Comparison of ENCODE assay signal across 25 cellular contexts in the genomic region with DNA sequence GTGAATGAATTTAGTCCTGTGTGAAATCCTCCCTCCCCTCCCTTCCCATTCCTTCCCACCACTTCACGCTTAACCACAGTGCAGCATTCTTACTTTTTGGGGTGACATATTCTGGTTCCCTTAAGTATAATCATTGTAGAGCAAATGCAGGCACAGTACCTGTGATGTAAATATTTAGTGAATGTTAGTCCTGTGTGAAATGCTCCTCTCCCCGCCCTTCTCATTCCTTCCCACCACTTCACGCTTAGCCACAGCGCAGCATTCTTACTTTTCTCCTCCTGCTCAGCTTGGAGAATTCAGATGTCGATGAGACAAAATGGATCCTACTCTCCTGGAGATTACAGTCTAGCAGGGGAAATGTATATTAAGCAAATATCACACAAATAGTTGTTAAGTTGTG.
"Had no signal": no experiment of that assay in that cellular context is flagged by ENCODE, and none has a peak within 500 bp of the region (broad histone marks: within the 10 kb centered on the region; RNA-seq: fewer than 3 reads in every experiment).

No MANE protein-coding gene starts in this region.

- DNase-seq: activated CD4-positive, alpha-beta memory T cell treated with anti-CD3 and anti-CD28 coated beads, Interleukin-2, amount 10 ng/mL, durations not matched to agents 7 days and 5 days; activated CD4-positive, alpha-beta T cell treated with anti-CD3 and anti-CD28 coated beads for 1 hour; activated CD4-positive, alpha-beta T cell treated with anti-CD3 and anti-CD28 coated beads for 4 hours; activated CD4-positive, alpha-beta T cell treated with anti-CD3 and anti-CD28 coated beads, Interleukin-2, amount 10 ng/mL, durations not matched to agents 7 days and 5 days; activated CD4-positive, alpha-beta T cell treated with anti-CD3 and anti-CD28 coated beads, Interleukin-2, amount 50 U/mL, for 4 hours; activated CD8-positive, alpha-beta memory T cell treated with anti-CD3 and anti-CD28 coated beads, Interleukin-2, amount 50 U/mL, for 48 hours; activated gamma-delta T cell; activated naive CD4-positive, alpha-beta T cell; activated naive CD4-positive, alpha-beta T cell treated with anti-CD3 and anti-CD28 coated beads, Interleukin-2, amount 10 ng/mL, durations not matched to agents 7 days and 5 days; activated naive CD8-positive, alpha-beta T cell treated with anti-CD3 and anti-CD28 coated beads, Interleukin-2, amount 10 ng/mL, durations not matched to agents 7 days and 5 days; activated T-cell treated with anti-CD3 and anti-CD28 coated beads for 4 hours; activated T-cell treated with anti-CD3 and anti-CD28 coated beads, Interleukin-2, amount 50 U/mL, for 24 hours; activated T-cell treated with anti-CD3 and anti-CD28 coated beads, Interleukin-2, amount 50 U/mL, for 72 hours; brain microvascular endothelial cell; central memory CD4-positive, alpha-beta T cell; cerebellar nuclear complex; colonic mucosa; effector CD8-positive, alpha-beta T cell; foreskin fibroblast; glutamatergic neuron; heart left ventricle; T-helper 2 cell had no signal

- H3K36me3 ChIP-seq: brain microvascular endothelial cell, cardiac muscle cell, colonic mucosa, heart left ventricle had no signal

- H3K4me1 ChIP-seq: colonic mucosa, heart left ventricle had no signal

- H3K9me3 ChIP-seq: colonic mucosa, heart left ventricle had no signal

- H3K4me3 Mint-ChIP-seq: activated CD4-positive, alpha-beta memory T cell treated with anti-CD3 and anti-CD28 coated beads, Interleukin-2, amount 10 ng/mL, durations not matched to agents 7 days and 5 days; activated CD4-positive, alpha-beta T cell treated with anti-CD3 and anti-CD28 coated beads, Interleukin-2, amount 10 ng/mL, durations not matched to agents 7 days and 5 days; activated naive CD4-positive, alpha-beta T cell treated with anti-CD3 and anti-CD28 coated beads, Interleukin-2, amount 10 ng/mL, durations not matched to agents 7 days and 5 days; activated naive CD8-positive, alpha-beta T cell treated with anti-CD3 and anti-CD28 coated beads, Interleukin-2, amount 10 ng/mL, durations not matched to agents 7 days and 5 days; activated T-cell treated with anti-CD3 and anti-CD28 coated beads, Interleukin-2, amount 50 U/mL, for 24 hours; activated T-cell treated with anti-CD3 and anti-CD28 coated beads, Interleukin-2, amount 50 U/mL, for 72 hours had no signal

- ATAC-seq: activated naive CD4-positive, alpha-beta T cell treated with anti-CD3 and anti-CD28 coated beads, Interleukin-2, amount 50 U/mL, for 72 hours; activated T-cell treated with anti-CD3 and anti-CD28 coated beads, Interleukin-2, amount 50 U/mL, for 72 hours; heart left ventricle had no signal

- H3K27ac Mint-ChIP-seq: activated CD4-positive, alpha-beta memory T cell treated with anti-CD3 and anti-CD28 coated beads, Interleukin-2, amount 10 ng/mL, durations not matched to agents 7 days and 5 days; activated CD4-positive, alpha-beta T cell treated with anti-CD3 and anti-CD28 coated beads, Interleukin-2, amount 10 ng/mL, durations not matched to agents 7 days and 5 days; activated naive CD4-positive, alpha-beta T cell treated with anti-CD3 and anti-CD28 coated beads, Interleukin-2, amount 10 ng/mL, durations not matched to agents 7 days and 5 days; activated naive CD8-positive, alpha-beta T cell treated with anti-CD3 and anti-CD28 coated beads, Interleukin-2, amount 10 ng/mL, durations not matched to agents 7 days and 5 days; activated T-cell treated with anti-CD3 and anti-CD28 coated beads, Interleukin-2, amount 50 U/mL, for 24 hours; activated T-cell treated with anti-CD3 and anti-CD28 coated beads, Interleukin-2, amount 50 U/mL, for 72 hours had no signal

- H3K36me3 Mint-ChIP-seq: activated naive CD4-positive, alpha-beta T cell treated with anti-CD3 and anti-CD28 coated beads, Interleukin-2, amount 10 ng/mL, durations not matched to agents 7 days and 5 days had no signal

- H3K27me3 Mint-ChIP-seq: activated CD4-positive, alpha-beta memory T cell treated with anti-CD3 and anti-CD28 coated beads, Interleukin-2, amount 10 ng/mL, durations not matched to agents 7 days and 5 days; activated CD4-positive, alpha-beta T cell treated with anti-CD3 and anti-CD28 coated beads, Interleukin-2, amount 10 ng/mL, durations not matched to agents 7 days and 5 days; activated naive CD4-positive, alpha-beta T cell treated with anti-CD3 and anti-CD28 coated beads, Interleukin-2, amount 10 ng/mL, durations not matched to agents 7 days and 5 days; activated naive CD8-positive, alpha-beta T cell treated with anti-CD3 and anti-CD28 coated beads, Interleukin-2, amount 10 ng/mL, durations not matched to agents 7 days and 5 days; activated T-cell treated with anti-CD3 and anti-CD28 coated beads, Interleukin-2, amount 50 U/mL, for 24 hours had no signal

- H3K27ac ChIP-seq: cardiac muscle cell, colonic mucosa, epithelial cell of prostate, heart left ventricle had no signal

- H3K4me3 ChIP-seq: cardiac muscle cell, colonic mucosa, heart left ventricle had no signal

- H3K27me3 ChIP-seq: brain microvascular endothelial cell, colonic mucosa, heart left ventricle had no signal

- H3K4me1 Mint-ChIP-seq: activated CD4-positive, alpha-beta memory T cell treated with anti-CD3 and anti-CD28 coated beads, Interleukin-2, amount 10 ng/mL, durations not matched to agents 7 days and 5 days; activated CD4-positive, alpha-beta T cell treated with anti-CD3 and anti-CD28 coated beads, Interleukin-2, amount 10 ng/mL, durations not matched to agents 7 days and 5 days; activated naive CD4-positive, alpha-beta T cell treated with anti-CD3 and anti-CD28 coated beads, Interleukin-2, amount 10 ng/mL, durations not matched to agents 7 days and 5 days; activated naive CD8-positive, alpha-beta T cell treated with anti-CD3 and anti-CD28 coated beads, Interleukin-2, amount 10 ng/mL, durations not matched to agents 7 days and 5 days had no signal
